ENCODE assay signal across 19 cellular contexts in the genomic region with DNA sequence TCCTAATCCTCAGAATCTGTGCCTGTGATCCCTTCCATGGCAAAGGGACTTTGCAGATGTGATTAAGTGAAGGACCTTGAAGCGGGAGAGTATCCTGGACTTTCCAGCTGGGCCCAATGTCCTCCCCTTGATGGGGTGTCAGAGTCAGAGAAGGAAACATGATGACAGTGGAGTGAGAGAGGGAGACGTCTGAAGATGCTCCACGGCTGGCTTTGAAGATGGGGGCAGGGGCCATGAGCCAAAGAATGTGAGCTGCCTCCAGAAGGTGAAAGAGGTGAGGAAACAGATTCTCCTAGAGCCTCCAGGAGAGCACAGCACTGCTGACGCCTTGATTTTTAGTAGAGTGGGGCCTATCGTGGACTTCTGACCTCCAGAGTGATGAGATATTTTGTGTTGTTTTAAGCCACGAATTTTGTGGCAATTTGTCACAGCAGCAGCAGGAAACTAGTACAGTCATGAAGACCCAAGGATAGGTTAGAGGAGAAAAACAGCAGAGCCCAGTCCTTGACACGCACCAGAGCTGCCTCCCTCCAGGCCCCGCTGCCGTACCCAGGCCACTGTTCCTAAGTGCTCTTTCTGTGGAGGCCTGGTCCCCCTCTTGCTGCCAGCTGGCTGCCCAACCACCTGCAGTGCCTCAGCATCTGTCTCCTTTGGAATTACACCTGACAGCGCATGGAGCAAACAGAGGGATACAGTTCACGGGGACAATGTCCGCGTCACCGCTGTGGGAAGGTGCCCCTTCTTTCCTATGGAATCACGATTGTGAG.
DNase-seq lines count a peak whose midpoint lies in the region; ATAC-seq and TF ChIP-seq lines count a peak whose summit lies in the region.
"Had no signal": no experiment of that assay in that cellular context is flagged by ENCODE, and none has a peak within 500 bp of the region (broad histone marks: within the 10 kb centered on the region; RNA-seq: fewer than 3 reads in every experiment).

No MANE protein-coding gene starts in this region.

- peak overlapping the region in 1 of 2 experiments; percentile 28 for H3K18ac ChIP-seq in mesenchymal stem cell (ENCODE audit: low read depth in 1 of 2, low read length in 2 of 2)

- H3K36me3 ChIP-seq in mesenchymal stem cell (ENCODE audit: control insufficient read depth in 1 of 2, insufficient read depth in 2 of 2, low read depth in 1 of 2, low read length in 2 of 2), result no peaks in the 10 kb centered on the region
- H3K36me3 ChIP-seq: BLaER1 treated with 17β-estradiol and CSF1 and Interleukin-3, amounts not matched to agents 10 nM and 100 nM had no signal

- H3K14ac ChIP-seq in mesenchymal stem cell (ENCODE audit: low read length in 2 of 2), result peak overlapping the region in 1 of 2 experiments; percentile 44

- ATAC-seq in natural killer cell treated with Interleukin-12 subunit alpha and Interleukin-12 subunit beta and Interleukin-15 and Interleukin-18, amount 100 ng/mL, for 72 hours, result no peak
- no peak for ATAC-seq in natural killer cell

- no peaks in the 10 kb centered on the region for H3K4me1 Mint-ChIP-seq in natural killer cell treated with Interleukin-12 subunit alpha and Interleukin-12 subunit beta and Interleukin-15 and Interleukin-18, amount 100 ng/mL, for 72 hours (ENCODE audit: low read depth in 2 of 2)
- H3K4me1 Mint-ChIP-seq in natural killer cell, result no peaks in the 10 kb centered on the region
- H3K4me1 Mint-ChIP-seq in type B pancreatic cell (ENCODE audit: unreplicated experiment), result peaks cover 5% of the 10 kb centered on the region

- no peaks in the 10 kb centered on the region for H3K9me3 ChIP-seq in mesenchymal stem cell (ENCODE audit: control insufficient read depth, low read length)
- H3K9me3 ChIP-seq: BLaER1 treated with 17β-estradiol and CSF1 and Interleukin-3, amounts not matched to agents 10 nM and 100 nM had no signal

- H3K4me3 ChIP-seq in mesenchymal stem cell (ENCODE audit: insufficient read depth in 1 of 2, low read depth in 1 of 2, low read length in 2 of 2), result no peak overlapping the region
- H3K4me3 ChIP-seq: BLaER1 treated with 17β-estradiol and CSF1 and Interleukin-3, amounts not matched to agents 10 nM and 100 nM had no signal

- no peak overlapping the region for H3K4me3 Mint-ChIP-seq in natural killer cell treated with Interleukin-12 subunit alpha and Interleukin-12 subunit beta and Interleukin-15 and Interleukin-18, amount 100 ng/mL, for 72 hours
- H3K4me3 Mint-ChIP-seq in natural killer cell (no peak overlapping the region), type B pancreatic cell (no peak overlapping the region)
- H3K4me3 Mint-ChIP-seq: CD8-positive, alpha-beta memory T cell; HFFc6 had no signal

- no peak overlapping the region for H2BK120ac ChIP-seq in mesenchymal stem cell (ENCODE audit: low read depth, low read length)

- peak overlapping the region in 1 of 2 experiments; percentile 59 for H2BK12ac ChIP-seq in mesenchymal stem cell (ENCODE audit: low read length in 2 of 2)

- no peak overlapping the region for H2AFZ ChIP-seq in mesenchymal stem cell (ENCODE audit: low read depth, low read length)

- H3K9me3 Mint-ChIP-seq in natural killer cell treated with Interleukin-12 subunit alpha and Interleukin-12 subunit beta and Interleukin-15 and Interleukin-18, amount 100 ng/mL, for 72 hours, result no peaks in the 10 kb centered on the region
- no peaks in the 10 kb centered on the region for H3K9me3 Mint-ChIP-seq in natural killer cell
- H3K9me3 Mint-ChIP-seq in type B pancreatic cell, result no peaks in the 10 kb centered on the region
- H3K9me3 Mint-ChIP-seq: CD8-positive, alpha-beta memory T cell; HFFc6 had no signal

- no peak overlapping the region for H3K4me2 ChIP-seq in mesenchymal stem cell (ENCODE audit: low read length, poor library complexity, severe bottlenecking)
- H3K4me2 ChIP-seq: BLaER1 treated with 17β-estradiol and CSF1 and Interleukin-3, amounts not matched to agents 10 nM and 100 nM; KMS-11 had no signal

- no peaks in the 10 kb centered on the region for H3K36me3 Mint-ChIP-seq in natural killer cell treated with Interleukin-12 subunit alpha and Interleukin-12 subunit beta and Interleukin-15 and Interleukin-18, amount 100 ng/mL, for 72 hours
- H3K36me3 Mint-ChIP-seq in natural killer cell, result no peaks in the 10 kb centered on the region
- no peaks in the 10 kb centered on the region for H3K36me3 Mint-ChIP-seq in type B pancreatic cell
- H3K36me3 Mint-ChIP-seq: CD8-positive, alpha-beta memory T cell had no signal

- WGBS in mesenchymal stem cell, result 89% methylated on average over 15 of the region's 15 CpGs

- intact Hi-C loops in natural killer cell (cut with micrococcal nuclease), result no loop called here

- peak overlapping the region in 1 of 2 experiments; percentile 48 for H3K23ac ChIP-seq in mesenchymal stem cell (ENCODE audit: low read length in 2 of 2)

- peaks cover 5% of the 10 kb centered on the region for H3K4me1 ChIP-seq in mesenchymal stem cell (ENCODE audit: control insufficient read depth, insufficient read depth, low read depth, low read length)
- H3K4me1 ChIP-seq: BLaER1 treated with 17β-estradiol and CSF1 and Interleukin-3, amounts not matched to agents 10 nM and 100 nM had no signal

- H4K91ac ChIP-seq in mesenchymal stem cell (ENCODE audit: low read length), result peak overlapping the region; percentile 4

- H2AK5ac ChIP-seq in mesenchymal stem cell (ENCODE audit: low read length, severe bottlenecking), result no peak overlapping the region

- no peaks in the 10 kb centered on the region for H3K27me3 Mint-ChIP-seq in natural killer cell treated with Interleukin-12 subunit alpha and Interleukin-12 subunit beta and Interleukin-15 and Interleukin-18, amount 100 ng/mL, for 72 hours
- H3K27me3 Mint-ChIP-seq in natural killer cell (ENCODE audit: low read depth in 2 of 2) (no peaks in the 10 kb centered on the region), type B pancreatic cell (peaks cover 3% of the 10 kb centered on the region)
- H3K27me3 Mint-ChIP-seq: CD8-positive, alpha-beta memory T cell had no signal

- no peak overlapping the region for H3K27ac ChIP-seq in mesenchymal stem cell (ENCODE audit: low read length, poor library complexity, severe bottlenecking)
- H3K27ac ChIP-seq: BLaER1 treated with 17β-estradiol and CSF1 and Interleukin-3, amounts not matched to agents 10 nM and 100 nM; KMS-11 had no signal

- H3K27me3 ChIP-seq in mesenchymal stem cell (ENCODE audit: control insufficient read depth in 1 of 2, insufficient read depth in 1 of 2, low read length in 2 of 2), result peaks cover 0 to 12% of the 10 kb centered on the region in 2 experiments
- H3K27me3 ChIP-seq: BLaER1 treated with 17β-estradiol and CSF1 and Interleukin-3, amounts not matched to agents 10 nM and 100 nM had no signal

- no peak overlapping the region for H4K8ac ChIP-seq in mesenchymal stem cell (ENCODE audit: low read length)

- no peak overlapping the region for H3K4ac ChIP-seq in mesenchymal stem cell (ENCODE audit: low read depth in 1 of 2, low read length in 2 of 2)

- H2BK5ac ChIP-seq in mesenchymal stem cell (ENCODE audit: low read depth, low read length, poor library complexity, severe bottlenecking), result no peak overlapping the region

- peak overlapping the region in 1 of 2 donors; percentile 38 for H3K27ac Mint-ChIP-seq in natural killer cell treated with Interleukin-12 subunit alpha and Interleukin-12 subunit beta and Interleukin-15 and Interleukin-18, amount 100 ng/mL, for 72 hours
- no peak overlapping the region for H3K27ac Mint-ChIP-seq in natural killer cell
- no peak overlapping the region for H3K27ac Mint-ChIP-seq in type B pancreatic cell
- H3K27ac Mint-ChIP-seq: HFFc6 had no signal

- TF ChIP-seq CTCF in natural killer cell (IDR thresholded peaks at IDR 0.05), result no peak
- no peak for TF ChIP-seq CTCF in type B pancreatic cell (conservative IDR thresholded peaks at IDR 0.05)

- no peaks in the 10 kb centered on the region for H3K79me1 ChIP-seq in mesenchymal stem cell (replicated peaks; ENCODE audit: low read length, poor library complexity, severe bottlenecking)

- peak; percentile 37 to 74 for DNase-seq in NCI-H524 (lab: John Stamatoyannopoulos, UW)
- DNase-seq in NCI-H524 treated with DMSO at 0.1 percent for 48 hours (lab: John Stamatoyannopoulos, UW), result no peak
- DNase-seq in natural killer cell treated with Interleukin-12 subunit alpha and Interleukin-12 subunit beta and Interleukin-15 and Interleukin-18, amount 100 ng/mL, for 72 hours (ENCODE audit: low spot score), result peak; percentile 45
- no peak for DNase-seq in natural killer cell
- DNase-seq in mesenchymal stem cell, result no peak
- peak; percentile 32 for DNase-seq in type B pancreatic cell (ENCODE audit: extremely low spot score, unreplicated experiment)
- no peak for DNase-seq in stimulated activated CD4-positive, alpha-beta T cell treated with anti-CD3 and anti-CD28 coated beads, Interleukin-4, amount 100 ng/mL, for 24 hours
- no peak for DNase-seq in dermis blood vessel endothelial cell
- DNase-seq: CD8-positive, alpha-beta memory T cell; GF-D8; GOT3; HFFc6; NCI-H1048; NCI-H1694; NCI-H226; NK-92 treated with Interleukin-12 subunit alpha and Interleukin-12 subunit beta, amount 100 ng/mL, for 24 hours; SIG-M5 had no signal

- H3K9ac ChIP-seq in mesenchymal stem cell (ENCODE audit: low read length), result no peak overlapping the region
- H3K9ac ChIP-seq: BLaER1 treated with 17β-estradiol and CSF1 and Interleukin-3, amounts not matched to agents 10 nM and 100 nM; KMS-11 had no signal

- H2BK15ac ChIP-seq in mesenchymal stem cell (ENCODE audit: low read depth, poor library complexity, severe bottlenecking), result no peak overlapping the region

Comparison
In these comparisons a context has a peak if more than half of its experiments do, and no peak if none do; other contexts are left out.
1. DNase-seq: peak in NCI-H524 (2 of 2), natural killer cell treated with Interleukin-12 subunit alpha and Interleukin-12 subunit beta and Interleukin-15 and Interleukin-18, amount 100 ng/mL, for 72 hours (single experiment) and type B pancreatic cell (single experiment); none in NCI-H524 treated with DMSO at 0.1 percent for 48 hours (single experiment), natural killer cell (single experiment), mesenchymal stem cell (single experiment), stimulated activated CD4-positive, alpha-beta T cell treated with anti-CD3 and anti-CD28 coated beads, Interleukin-4, amount 100 ng/mL, for 24 hours (single experiment) and dermis blood vessel endothelial cell (single experiment).